ENCODE assay signal across 28 cellular contexts in the genomic region with DNA sequence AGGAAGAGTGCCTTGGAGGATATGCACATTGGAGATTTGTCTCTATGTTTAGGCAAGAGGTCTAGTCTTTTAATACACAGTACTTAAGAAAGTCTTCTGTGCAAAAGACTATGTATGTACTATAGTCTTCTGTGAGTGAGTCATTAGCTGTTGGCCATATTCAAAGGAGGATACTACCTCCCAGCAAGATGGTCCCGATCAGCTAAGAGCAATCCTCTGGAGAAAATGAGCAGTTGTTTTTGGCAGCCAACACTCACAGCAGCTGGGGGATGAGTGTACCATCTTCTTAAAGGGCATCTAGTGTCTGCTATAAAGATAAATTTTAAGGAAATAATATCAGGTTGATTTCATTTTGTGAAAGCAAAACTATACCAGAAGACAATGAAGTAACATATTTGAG.
DNase-seq lines count a peak whose midpoint lies in the region; FAIRE-seq and TF ChIP-seq lines count a peak whose summit lies in the region.
"Had no signal": no experiment of that assay in that cellular context is flagged by ENCODE, and none has a peak within 500 bp of the region (broad histone marks: within the 10 kb centered on the region; RNA-seq: fewer than 3 reads in every experiment).

No MANE protein-coding gene starts in this region.

- no peaks in the 10 kb centered on the region for H3K9me3 ChIP-seq in small intestine (ENCODE audit: control insufficient read depth, low read depth)
- H3K9me3 ChIP-seq: BLaER1, esophagus squamous epithelium, SK-N-SH, transverse colon had no signal

- peak; percentile 91 for DNase-seq in LHCN-M2 (ENCODE audit: low read depth)
- peak; percentile 25 for DNase-seq in brain microvascular endothelial cell
- DNase-seq in fibroblast of the conjunctiva (ENCODE audit: low read depth): peak; percentile 51
- DNase-seq in smooth muscle cell of the brain vasculature (ENCODE audit: low read depth, low spot score): peak; percentile 43
- no peak for DNase-seq in ACHN
- no peak for DNase-seq in small intestine
- DNase-seq in HUDEP-2 (lab: John Stamatoyannopoulos, UW; ENCODE audit: unreplicated experiment in 76 of 76): no peak
- DNase-seq: activated CD4-positive, alpha-beta T cell treated with anti-CD3 and anti-CD28 coated beads, Interleukin-2, amount 50 U/mL, for 48 hours; activated T-cell treated with anti-CD3 and anti-CD28 coated beads, Interleukin-2, amount 50 U/mL, for 72 hours; cerebellar nuclear complex; COR-L47; DMS53; esophagus squamous epithelium; GDM1; glutamatergic neuron; KG1; NCI-H2029; NCI-H2227 treated with DMSO at 0.1 percent for 48 hours; NCI-H526 treated with DMSO at 0.1 percent for 48 hours; PC-3; SK-N-SH; stimulated activated CD4-positive, alpha-beta T cell treated with anti-CD3 and anti-CD28 coated beads, Interleukin-4, amount 100 ng/mL, for 1 hour; transverse colon had no signal

- H3K27me3 ChIP-seq in brain microvascular endothelial cell (replicated peaks) (no peaks in the 10 kb centered on the region), small intestine (ENCODE audit: control insufficient read depth in 2 of 2, insufficient read depth in 2 of 2, low read length in 2 of 2) (no peaks in the 10 kb centered on the region)
- H3K27me3 ChIP-seq: BLaER1, esophagus squamous epithelium, transverse colon had no signal

- H3K36me3 ChIP-seq in brain microvascular endothelial cell (replicated peaks): no peaks in the 10 kb centered on the region
- H3K36me3 ChIP-seq in small intestine (ENCODE audit: control insufficient read depth in 2 of 2, insufficient read depth in 2 of 2, low read length in 2 of 2): no peaks in the 10 kb centered on the region
- H3K36me3 ChIP-seq: BLaER1, esophagus squamous epithelium, transverse colon had no signal

- 74 to 100% (median 88%) methylated on average over 1 of the region's 1 CpG for WGBS in small intestine, 3 donors

- FAIRE-seq in small intestine (lab: Jason Lieb, UNC): no peak
- FAIRE-seq: astrocyte, endometrium, TTC549 had no signal

- in situ Hi-C loops in brain microvascular endothelial cell (cut with HindIII; ENCODE audit: low pct_ligation_motif_present, low sequenced_read_pairs) (no loop called here), ACHN (cut with HindIII; ENCODE audit: low pct_ligation_motif_present, low pct_unique_long_range_greater_than_20kb, low sequenced_read_pairs) (no loop called here)

- TF ChIP-seq CTCF in brain microvascular endothelial cell (IDR thresholded peaks at IDR 0.05; ENCODE audit: low read depth, low read length, missing control alignments): no peak

- no peak overlapping the region for H3K27ac ChIP-seq in brain microvascular endothelial cell
- no peak overlapping the region for H3K27ac ChIP-seq in small intestine (ENCODE audit: low read depth in 1 of 2, low read length in 1 of 2)
- H3K27ac ChIP-seq: BLaER1, esophagus squamous epithelium, parathyroid adenoma, transverse colon had no signal

- no peak overlapping the region for H3K4me3 ChIP-seq in brain microvascular endothelial cell (ENCODE audit: low read depth, low read length)
- no peak overlapping the region for H3K4me3 ChIP-seq in small intestine (ENCODE audit: low read depth in 1 of 2, low read length in 2 of 2)
- H3K4me3 ChIP-seq: BLaER1, esophagus squamous epithelium, transverse colon had no signal

- no peaks in the 10 kb centered on the region for H3K4me1 ChIP-seq in small intestine (ENCODE audit: control insufficient read depth in 2 of 2, insufficient read depth in 1 of 2, low read depth in 1 of 2, low read length in 1 of 2)
- H3K4me1 ChIP-seq: BLaER1, esophagus squamous epithelium, parathyroid adenoma, transverse colon had no signal

Comparison
In these comparisons a context has a peak if more than half of its experiments do, and no peak if none do; other contexts are left out.
1. DNase-seq: peak in LHCN-M2 (single experiment), brain microvascular endothelial cell (single experiment), fibroblast of the conjunctiva (single experiment) and smooth muscle cell of the brain vasculature (single experiment); none in ACHN (single experiment), small intestine (single experiment) and HUDEP-2 (0 of 76).